ENCODE assay signal across 29 cellular contexts in the genomic region with DNA sequence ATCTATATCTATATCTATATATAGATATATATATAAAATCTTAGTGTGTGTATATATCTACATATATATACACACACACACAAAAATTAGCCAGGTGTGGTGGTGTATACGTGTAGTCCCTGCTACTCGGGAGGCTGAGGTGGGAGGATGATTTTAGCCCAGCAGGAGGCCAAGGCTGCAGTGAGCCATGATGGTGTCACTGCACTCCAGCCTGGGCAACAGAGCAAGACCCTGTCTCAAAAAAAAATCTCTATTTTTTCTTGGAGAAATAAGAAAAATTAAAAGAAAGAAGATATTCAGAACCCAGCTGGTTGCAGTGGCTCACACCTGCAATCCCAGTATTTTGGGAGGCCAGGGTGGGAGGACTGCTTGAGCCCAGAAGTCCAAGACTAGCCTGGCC.
"Had no signal": no experiment of that assay in that cellular context is flagged by ENCODE, and none has a peak within 500 bp of the region (broad histone marks: within the 10 kb centered on the region; RNA-seq: fewer than 3 reads in every experiment).

No MANE protein-coding gene starts in this region.

- DNase-seq: colonic mucosa; cortex of kidney; dermis blood vessel endothelial cell; dorsolateral prefrontal cortex; effector CD4-positive, alpha-beta T cell; effector CD8-positive, alpha-beta T cell; effector memory CD4-positive, alpha-beta T cell; effector memory CD8-positive, alpha-beta T cell; endodermal cell; erythroblast; esophagus squamous epithelium; foreskin fibroblast; foreskin keratinocyte; foreskin melanocyte; gastrocnemius medialis; glutamatergic neuron; head of caudate nucleus; heart left ventricle; heart right ventricle had no signal

- H3K4me2 ChIP-seq: hepatocyte had no signal

- FAIRE-seq: colon, endometrium, endothelial cell of umbilical vein, frontal cortex had no signal

- H3K9me3 ChIP-seq: colonic mucosa, esophagus muscularis mucosa, esophagus squamous epithelium, gastrocnemius medialis, gastroesophageal sphincter, heart left ventricle, heart right ventricle had no signal

- H3K4me1 ChIP-seq: colonic mucosa, esophagus muscularis mucosa, gastrocnemius medialis, gastroesophageal sphincter, heart left ventricle, heart right ventricle had no signal

- H3K27ac ChIP-seq: colonic mucosa, coronary artery, dorsolateral prefrontal cortex, epithelial cell of prostate, esophagus muscularis mucosa, esophagus squamous epithelium, foreskin keratinocyte, gastrocnemius medialis, gastroesophageal sphincter, heart left ventricle, heart right ventricle, hepatocyte had no signal

- H3K4me3 ChIP-seq: colonic mucosa, coronary artery, dorsolateral prefrontal cortex, esophagus muscularis mucosa, esophagus squamous epithelium, gastrocnemius medialis, gastroesophageal sphincter, heart left ventricle, heart right ventricle, hepatocyte had no signal

- ATAC-seq: effector memory CD8-positive, alpha-beta T cell; esophagus mucosa; foreskin keratinocyte; gastrocnemius medialis; gastroesophageal sphincter; heart left ventricle; heart right ventricle had no signal

- H3K36me3 ChIP-seq: colonic mucosa, esophagus muscularis mucosa, esophagus squamous epithelium, gastrocnemius medialis, gastroesophageal sphincter, heart left ventricle, heart right ventricle had no signal

- H2AFZ ChIP-seq: hepatocyte had no signal

- H3K79me2 ChIP-seq: hepatocyte had no signal

- H3K27me3 ChIP-seq: colonic mucosa, dorsolateral prefrontal cortex, esophagus muscularis mucosa, esophagus squamous epithelium, foreskin keratinocyte, gastrocnemius medialis, gastroesophageal sphincter, heart left ventricle, heart right ventricle, hepatocyte had no signal
